Comparison of ENCODE assay signal across 9 cellular contexts in the genomic region with DNA sequence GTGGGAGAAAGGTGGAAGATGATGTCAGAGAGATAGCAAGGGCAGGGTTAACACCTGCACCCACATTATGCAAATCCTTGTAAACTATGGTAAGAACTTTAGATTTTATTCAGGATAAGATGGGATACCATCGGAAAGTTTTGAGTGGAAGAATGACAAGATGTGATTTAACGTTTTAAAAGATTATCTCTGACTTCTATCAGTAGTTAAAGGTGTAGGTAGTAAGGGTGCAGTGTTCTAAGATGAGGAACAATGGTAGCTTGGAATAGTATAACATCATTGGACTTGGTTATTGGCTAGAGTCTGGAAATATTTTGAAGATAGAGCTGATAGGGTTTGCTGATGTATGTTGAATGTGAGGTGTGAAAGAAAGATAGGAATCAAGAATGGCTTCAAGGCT.
"Had no signal": no experiment of that assay in that cellular context is flagged by ENCODE, and none has a peak within 500 bp of the region (broad histone marks: within the 10 kb centered on the region; RNA-seq: fewer than 3 reads in every experiment).

No MANE protein-coding gene starts in this region.

- FAIRE-seq: HepG2, HTR-8/SVneo, K562 had no signal

- H3K27ac ChIP-seq: HL-60, KMS-11 had no signal

- ATAC-seq: HepG2, K562 had no signal

- H3K4me3 Mint-ChIP-seq: IgD-negative memory B cell had no signal

- H3K4me1 Mint-ChIP-seq: IgD-negative memory B cell had no signal

- DNase-seq: IMR-90, KBM-7, KG1 had no signal

- H3K36me3 Mint-ChIP-seq: IgD-negative memory B cell had no signal

- H3K9ac ChIP-seq: KMS-11 had no signal

- H3K27me3 Mint-ChIP-seq: IgD-negative memory B cell had no signal

- H3K9me3 Mint-ChIP-seq: IgD-negative memory B cell had no signal

- H3K4me2 ChIP-seq: KMS-11 had no signal

- H3K4me3 ChIP-seq: K562 had no signal

- H3K27ac Mint-ChIP-seq: IgD-negative memory B cell had no signal
